8 cellular contexts compared by ENCODE assay signal in the genomic region with DNA sequence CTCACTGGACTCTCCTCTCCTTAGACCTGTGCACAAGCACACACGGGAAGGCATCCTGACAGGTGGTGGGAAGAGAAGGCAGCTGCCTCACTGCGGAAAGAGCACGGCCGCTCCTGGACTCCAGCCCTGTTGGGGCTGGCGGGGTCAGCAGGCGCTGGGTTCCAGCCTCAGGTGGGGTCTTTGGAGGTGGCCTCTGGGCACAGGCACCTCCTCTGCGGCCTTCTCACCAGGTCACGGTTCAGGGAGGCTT. TPM values are rescaled to one million over a fixed set of nuclear protein-coding genes. Genes with fewer than 3 reads are reported as not detected.
DNase-seq lines count a peak whose midpoint lies in the region; ATAC-seq and TF ChIP-seq lines count a peak whose summit lies in the region.

No MANE protein-coding gene starts in this region.

- TF ChIP-seq CTCF in heart left ventricle (IDR thresholded peaks at IDR 0.05), result no peak
- TF ChIP-seq CTCF in body of pancreas (IDR thresholded peaks at IDR 0.05), result no peak
- no peak for TF ChIP-seq CTCF in vagina (IDR thresholded peaks at IDR 0.05)

- WGBS in heart left ventricle, 4 donors, result 41 to 68% (median 56%) methylated on average over 4 to 8 of the region's 8 CpGs
- 2 to 24% methylated on average over 5 to 8 of the region's 8 CpGs for WGBS in body of pancreas, 2 donors
- WGBS in mesenchymal stem cell, result 89% methylated on average over 8 of the region's 8 CpGs

- H3K4me1 ChIP-seq in heart left ventricle (peaks cover 2 to 63% (median 39%) of the 10 kb centered on the region in 12 donors), body of pancreas (peaks cover 40% of the 10 kb centered on the region), mesenchymal stem cell (ENCODE audit: control insufficient read depth, insufficient read depth, low read depth, low read length) (peaks cover 40% of the 10 kb centered on the region), vagina (peaks cover 51% of the 10 kb centered on the region)

- H3K27me3 ChIP-seq in heart left ventricle (no peaks in the 10 kb centered on the region), body of pancreas (no peaks in the 10 kb centered on the region), mesenchymal stem cell (ENCODE audit: control insufficient read depth in 1 of 2, insufficient read depth in 1 of 2, low read length in 2 of 2) (no peaks in the 10 kb centered on the region), vagina (no peaks in the 10 kb centered on the region)

- H2AK5ac ChIP-seq in mesenchymal stem cell (ENCODE audit: low read length, severe bottlenecking), result peak overlapping the region; percentile 26

- peak overlapping the region; percentile 69 to 95 for H3K4ac ChIP-seq in mesenchymal stem cell (ENCODE audit: low read depth in 1 of 2, low read length in 2 of 2)

- DNase-seq in heart left ventricle, result no peak
- no peak for DNase-seq in left ventricle myocardium superior
- peak in 1 of 4 donors; percentile 29 for DNase-seq in body of pancreas
- no peak for DNase-seq in mesenchymal stem cell
- no peak for DNase-seq in vagina (ENCODE audit: extremely low spot score in 2 of 2)
- DNase-seq in RPMI8226, result no peak
- DNase-seq in SIG-M5 (lab: John Stamatoyannopoulos, UW), result no peak
- no peak for DNase-seq in NCI-H526 (lab: John Stamatoyannopoulos, UW)

- H3K79me1 ChIP-seq in mesenchymal stem cell (replicated peaks; ENCODE audit: low read length, poor library complexity, severe bottlenecking), result peaks cover 9% of the 10 kb centered on the region

- peak overlapping the region; percentile 60 to 98 for H3K18ac ChIP-seq in mesenchymal stem cell (ENCODE audit: low read depth in 1 of 2, low read length in 2 of 2)

- intact Hi-C loops in heart left ventricle (cut with DNase I), result loop anchor here in 1 of 10 donors (10.0 kb wide), 1 partner anchor 66 kb away; a partner anchor contains a TSS
- intact Hi-C loops in left ventricle myocardium superior (cut with micrococcal nuclease), result no loop called here
- intact Hi-C loops in body of pancreas (cut with DNase I), result no loop called here
- intact Hi-C loops in vagina (cut with DNase I), result no loop called here

- no peak for TF ChIP-seq POLR2A in heart left ventricle (IDR thresholded peaks at IDR 0.05)
- peak in 1 of 3 donors; percentile 7 for TF ChIP-seq POLR2A in body of pancreas (IDR thresholded peaks at IDR 0.05)
- no peak for TF ChIP-seq POLR2A in vagina (IDR thresholded peaks at IDR 0.05)

- peak overlapping the region in 1 of 2 experiments; percentile 86 for H3K23ac ChIP-seq in mesenchymal stem cell (ENCODE audit: low read length in 2 of 2)

- peak overlapping the region; percentile 95 for H4K91ac ChIP-seq in mesenchymal stem cell (ENCODE audit: low read length)

- H2BK5ac ChIP-seq in mesenchymal stem cell (ENCODE audit: low read depth, low read length, poor library complexity, severe bottlenecking), result no peak overlapping the region

- H2AFZ ChIP-seq in mesenchymal stem cell (ENCODE audit: low read depth, low read length), result no peak overlapping the region

- H3K14ac ChIP-seq in mesenchymal stem cell (ENCODE audit: low read length in 2 of 2), result peak overlapping the region in 1 of 2 experiments; percentile 80

- no peak overlapping the region for H2BK12ac ChIP-seq in mesenchymal stem cell (ENCODE audit: low read length in 2 of 2)

- H4K8ac ChIP-seq in mesenchymal stem cell (ENCODE audit: low read length), result peak overlapping the region; percentile 100

- H2BK15ac ChIP-seq in mesenchymal stem cell (ENCODE audit: low read depth, poor library complexity, severe bottlenecking), result no peak overlapping the region

- H3K4me3 ChIP-seq in heart left ventricle (peak overlapping the region in 11 of 12 donors; percentile 54 to 96 (median 70)), body of pancreas (peak overlapping the region; percentile 7 to 50), mesenchymal stem cell (ENCODE audit: insufficient read depth in 1 of 2, low read depth in 1 of 2, low read length in 2 of 2) (peak overlapping the region; percentile 70 to 89), vagina (peak overlapping the region; percentile 74 to 92)

- peak overlapping the region in 9 of 12 donors; percentile 75 to 87 (median 83) for H3K27ac ChIP-seq in heart left ventricle
- H3K27ac ChIP-seq in body of pancreas, result peak overlapping the region in 3 of 4 donors; percentile 48 to 76 (median 63)
- H3K27ac ChIP-seq in mesenchymal stem cell (ENCODE audit: low read length, poor library complexity, severe bottlenecking), result no peak overlapping the region
- peak overlapping the region; percentile 72 for H3K27ac ChIP-seq in vagina

- peaks cover 0 to 6% (median 0%) of the 10 kb centered on the region in 9 donors for H3K36me3 ChIP-seq in heart left ventricle
- H3K36me3 ChIP-seq in body of pancreas (replicated peaks in 1 of 2; ENCODE audit: insufficient read depth in 1 of 2, low read depth in 2 of 2), result no peaks in the 10 kb centered on the region
- H3K36me3 ChIP-seq in mesenchymal stem cell (ENCODE audit: control insufficient read depth in 1 of 2, insufficient read depth in 2 of 2, low read depth in 1 of 2, low read length in 2 of 2), result peaks cover 0 to 18% of the 10 kb centered on the region in 2 experiments
- H3K36me3 ChIP-seq in vagina, result no peaks in the 10 kb centered on the region

- peak overlapping the region; percentile 64 for H2BK120ac ChIP-seq in mesenchymal stem cell (ENCODE audit: low read depth, low read length)

- H3K9me3 ChIP-seq in heart left ventricle, result no peaks in the 10 kb centered on the region
- H3K9me3 ChIP-seq in body of pancreas, result no peaks in the 10 kb centered on the region
- no peaks in the 10 kb centered on the region for H3K9me3 ChIP-seq in mesenchymal stem cell (ENCODE audit: control insufficient read depth, low read length)
- no peaks in the 10 kb centered on the region for H3K9me3 ChIP-seq in vagina

- ATAC-seq in heart left ventricle, result no peak
- ATAC-seq in left ventricle myocardium superior, result no peak
- ATAC-seq in body of pancreas, result no peak

- peak overlapping the region; percentile 80 for H3K4me2 ChIP-seq in mesenchymal stem cell (ENCODE audit: low read length, poor library complexity, severe bottlenecking)

- H3K9ac ChIP-seq in mesenchymal stem cell (ENCODE audit: low read length), result peak overlapping the region; percentile 93

RNA-seq across cellular contexts. Expression of a gene that starts 0.6 kb away (rescaled TPM):
- total RNA-seq in heart left ventricle, result 100 to 1,000 TPM in 7 of 9 donors, 10 to 100 TPM in 2; 71.8 to 169 (median 109) TPM
- polyA plus RNA-seq in heart left ventricle, result 100 to 1,000 TPM; 103 to 191 TPM
- total RNA-seq in left ventricle myocardium superior, result 201 TPM
- 10 to 100 TPM; 69.8 to 92.6 TPM for total RNA-seq in body of pancreas
- polyA plus RNA-seq in mesenchymal stem cell (2013, experiment 1 of 2), result 66.6 TPM
- polyA plus RNA-seq in mesenchymal stem cell (2013, experiment 2 of 2), result 63.2 TPM
- 82.7 TPM for total RNA-seq in vagina

RNA-seq across cellular contexts. Expression of a gene that starts 20.6 kb away (rescaled TPM):
- total RNA-seq in heart left ventricle, result 1 to 10 TPM in 1 of 9 donors, under 1 TPM in 6, not detected in 2; 0.14 to 1.8 (median 0.82) TPM
- polyA plus RNA-seq in heart left ventricle, result under 1 TPM in 1 of 2 donors, not detected in 1; 0.06 TPM
- total RNA-seq in left ventricle myocardium superior, result 1.6 TPM
- under 1 TPM in 1 of 2 donors, not detected in 1; 0.33 TPM for total RNA-seq in body of pancreas
- polyA plus RNA-seq in mesenchymal stem cell (2013, experiment 1 of 2), result 0.06 TPM
- polyA plus RNA-seq in mesenchymal stem cell (2013, experiment 2 of 2), result 0.04 TPM
- total RNA-seq in vagina, result not detected

RNA-seq across cellular contexts. Expression of a gene that starts 55.6 kb away (rescaled TPM):
- 1,000 to 10,000 TPM in 2 of 9 donors, 100 to 1,000 TPM in 7; 695 to 1,715 (median 851) TPM for total RNA-seq in heart left ventricle
- 1,000 to 10,000 TPM in 1 of 2 donors, 100 to 1,000 TPM in 1; 829 to 1,402 TPM for polyA plus RNA-seq in heart left ventricle
- 1,036 TPM for total RNA-seq in left ventricle myocardium superior
- total RNA-seq in body of pancreas, result 10 to 100 TPM; 65.9 to 96.6 TPM
- polyA plus RNA-seq in mesenchymal stem cell (2013, experiment 1 of 2), result 120 TPM
- 119 TPM for polyA plus RNA-seq in mesenchymal stem cell (2013, experiment 2 of 2)
- total RNA-seq in vagina, result 126 TPM

Comparison
In these comparisons a context has a peak if more than half of its experiments do, and no peak if none do; other contexts are left out.
1. H3K4me3 ChIP-seq: peak in every context shown above with its lines; median percentile 83 in vagina; 80 in mesenchymal stem cell; 70 in heart left ventricle; 28 in body of pancreas.